1 cellular context compared by ENCODE assay signal in genomic region chr2:210224660-210225460, GRCh38.
A peak's percentile ranks its signal among the peaks of the same experiment; 100 is the strongest.
TF ChIP-seq lines count a peak whose summit lies in the region.

Gene ACADL (minus strand): TSS chr2:210225447. CDS start chr2:210225263, 184 bp downstream.

TF ChIP-seq in GM12878, 131 proteins besides CTCF, POLR2A, EP300 and RAD21 (continued from another document):
- TF ChIP-seq IRF5 (IDR thresholded peaks at IDR 0.05; ENCODE audit: borderline replicate concordance) (no peak), MYB (IDR thresholded peaks at IDR 0.05; ENCODE audit: borderline replicate concordance, low read depth, low read length) (no peak), PBX3 (IDR thresholded peaks at IDR 0.05; ENCODE audit: insufficient replicate concordance, low read depth, low read length) (no peak), SUPT20H (IDR thresholded peaks at IDR 0.05; ENCODE audit: borderline replicate concordance, control insufficient read depth, low read depth, low read length) (no peak), HDAC6 (IDR thresholded peaks at IDR 0.05; ENCODE audit: unreplicated experiment) (peak; percentile 30), POU2F2 (IDR thresholded peaks at IDR 0.05; ENCODE audit: borderline replicate concordance, low read depth, low read length) (no peak)
